ENCODE assay signal across 19 cellular contexts in genomic region chr15:77839970-77840609, GRCh38.
"Had no signal": no experiment of that assay in that cellular context is flagged by ENCODE, and none has a peak within 500 bp of the region (broad histone marks: within the 10 kb centered on the region; RNA-seq: fewer than 3 reads in every experiment).

No MANE protein-coding gene starts in this region.

- H3K4me1 ChIP-seq: adrenal gland, pancreas, tibial artery had no signal

- H3K36me3 Mint-ChIP-seq: immature natural killer cell; stimulated activated memory B cell treated with anti-CD40 and anti-IgM and Interleukin-4, amounts not matched to agents 10 μg/mL and 1 μg/mL and 100 μg/mL, for 72 hours had no signal

- ATAC-seq: activated T-cell treated with anti-CD3 and anti-CD28 coated beads, Interleukin-2, amount 50 U/mL, for 72 hours; esophagus mucosa; left colon; pancreas; stimulated activated memory B cell treated with anti-CD40 and anti-IgM and Interleukin-4, amounts not matched to agents 10 μg/mL and 1 μg/mL and 100 μg/mL, for 72 hours had no signal

- H3K9me3 ChIP-seq: adrenal gland, pancreas had no signal

- H3K27me3 ChIP-seq: adrenal gland, pancreas had no signal

- H3K4me3 Mint-ChIP-seq: activated T-cell treated with anti-CD3 and anti-CD28 coated beads, Interleukin-2, amount 50 U/mL, for 72 hours; immature natural killer cell; nephron; stimulated activated memory B cell treated with anti-CD40 and anti-IgM and Interleukin-4, amounts not matched to agents 10 μg/mL and 1 μg/mL and 100 μg/mL, for 72 hours had no signal

- DNase-seq: activated CD4-positive, alpha-beta T cell treated with anti-CD3 and anti-CD28 coated beads, Interleukin-2, amount 50 U/mL, for 4 hours; activated naive CD4-positive, alpha-beta T cell; activated T-cell treated with anti-CD3 and anti-CD28 coated beads, Interleukin-2, amount 50 U/mL, for 72 hours; brain microvascular endothelial cell; cerebellar nuclear complex; dermis blood vessel endothelial cell; immature natural killer cell; left colon; retina; SHP77; T-helper 2 cell had no signal

- H3K9me3 Mint-ChIP-seq: immature natural killer cell had no signal

- H3K36me3 ChIP-seq: adrenal gland, brain microvascular endothelial cell, pancreas, tibial artery had no signal

- H3K27ac Mint-ChIP-seq: activated T-cell treated with anti-CD3 and anti-CD28 coated beads, Interleukin-2, amount 50 U/mL, for 72 hours; immature natural killer cell; nephron; stimulated activated memory B cell treated with anti-CD40 and anti-IgM and Interleukin-4, amounts not matched to agents 10 μg/mL and 1 μg/mL and 100 μg/mL, for 72 hours had no signal

- H3K4me3 ChIP-seq: adrenal gland, pancreas, skin epidermis, tibial artery had no signal

- FAIRE-seq: pancreas, TTC549 had no signal

- H3K27ac ChIP-seq: adrenal gland, brain microvascular endothelial cell, pancreas, skin epidermis, tibial artery had no signal

- H3K4me1 Mint-ChIP-seq: immature natural killer cell; stimulated activated memory B cell treated with anti-CD40 and anti-IgM and Interleukin-4, amounts not matched to agents 10 μg/mL and 1 μg/mL and 100 μg/mL, for 72 hours had no signal
